In genomic region chr19:23395041-23395721, GRCh38 we compare ENCODE assay signal across 8 cellular contexts. TPM values are rescaled to one million over a fixed set of nuclear protein-coding genes. Genes with fewer than 3 reads are reported as not detected.
DNase-seq lines count a peak whose midpoint lies in the region; ATAC-seq and TF ChIP-seq lines count a peak whose summit lies in the region.

ZNF91 (minus strand) TSS chr19:23395471; CDS start chr19:23395354, 117 bp downstream.

- DNase-seq in AG10803 (ENCODE audit: low read depth) (peak; percentile 95), NCI-H510A treated with DMSO at 0.1 percent for 48 hours (lab: John Stamatoyannopoulos, UW) (peak; percentile 92), dorsolateral prefrontal cortex (peak; percentile 90 to 99 (median 98)), right lobe of liver (peak; percentile 94 to 97 (median 96))
- peak; percentile 95 for DNase-seq in activated CD4-positive, alpha-beta memory T cell treated with anti-CD3 and anti-CD28 coated beads for 36 hours
- peak; percentile 80 to 93 for DNase-seq in stimulated activated CD4-positive, alpha-beta T cell treated with anti-CD3 and anti-CD28 coated beads, Interleukin-4, amount 100 ng/mL, for 4 hours

- H3K27me3 ChIP-seq in dorsolateral prefrontal cortex: no peaks in the 10 kb centered on the region
- H3K27me3 ChIP-seq in right lobe of liver: no peaks in the 10 kb centered on the region

- TF ChIP-seq POLR2A in right lobe of liver (IDR thresholded peaks at IDR 0.05): peak; percentile 93

- no peaks in the 10 kb centered on the region for H3K36me3 ChIP-seq in right lobe of liver

- H3K27ac Mint-ChIP-seq in activated CD4-positive, alpha-beta memory T cell treated with anti-CD3 and anti-CD28 coated beads for 36 hours: peak within 1 kb of the TSS; percentile 97

- peaks cover 30% of the 10 kb centered on the region for H3K4me1 Mint-ChIP-seq in activated CD4-positive, alpha-beta memory T cell treated with anti-CD3 and anti-CD28 coated beads for 36 hours (ENCODE audit: low read depth)

- peaks cover 27% of the 10 kb centered on the region for H3K36me3 Mint-ChIP-seq in activated CD4-positive, alpha-beta memory T cell treated with anti-CD3 and anti-CD28 coated beads for 36 hours

- TF ChIP-seq CTCF in AG10803 (conservative IDR thresholded peaks at IDR 0.05; ENCODE audit: low read length) (no peak), dorsolateral prefrontal cortex (IDR thresholded peaks at IDR 0.05 in 54 of 56, conservative IDR thresholded peaks at IDR 0.05 in 2 of 56; ENCODE audit: low read depth in 1 of 56, partially characterized antibody in 56 of 56) (peak in 13 of 56 donors; percentile 7 to 41 (median 17)), right lobe of liver (IDR thresholded peaks at IDR 0.05) (no peak)

- peak within 1 kb of the TSS; percentile 58 to 98 (median 91) for H3K27ac ChIP-seq in dorsolateral prefrontal cortex
- H3K27ac ChIP-seq in right lobe of liver: peak within 1 kb of the TSS; percentile 84 to 86 (median 85)

- H3K27me3 Mint-ChIP-seq in activated CD4-positive, alpha-beta memory T cell treated with anti-CD3 and anti-CD28 coated beads for 36 hours: no peaks in the 10 kb centered on the region

- peak; percentile 98 for ATAC-seq in GM19023 (IDR thresholded peaks at IDR 0.05; ENCODE audit: unreplicated experiment)
- ATAC-seq in HG03280 (IDR thresholded peaks at IDR 0.05; ENCODE audit: unreplicated experiment): peak; percentile 97
- ATAC-seq in right lobe of liver: peak; percentile 97 to 99 (median 98)

- POLR2A ChIA-PET in activated CD4-positive, alpha-beta memory T cell treated with anti-CD3 and anti-CD28 coated beads for 36 hours (lab: Charles Lee): interaction anchor here (0.9 to 3.2 kb wide), 8 partner anchors 122 to 693 kb away, joined by 4 to 18 read pairs (median 6); partner anchors contain the start of genes ZNF675, ZNF681, ZNF724 and ZNF726

- peaks cover 0 to 28% (median 0%) of the 10 kb centered on the region in 4 donors for H3K4me1 ChIP-seq in right lobe of liver

- CTCF ChIA-PET in activated CD4-positive, alpha-beta memory T cell treated with anti-CD3 and anti-CD28 coated beads for 36 hours (lab: Charles Lee): interaction anchor here (1.1 to 1.9 kb wide), 3 partner anchors 9 to 112 kb away, joined by 4 to 5 read pairs (median 5); no protein-coding TSS in a partner anchor

- no peaks in the 10 kb centered on the region for H3K9me3 ChIP-seq in right lobe of liver

- H3K4me3 Mint-ChIP-seq in activated CD4-positive, alpha-beta memory T cell treated with anti-CD3 and anti-CD28 coated beads for 36 hours: peak within 1 kb of the TSS; percentile 96

- 0% methylated on average over 15 of the region's 32 CpGs for whole genome bisulfite sequencing in right lobe of liver (ENCODE audit: insufficient coverage, low coverage, low lambda C conversion rate, missing lambda C conversion rate)

- H3K4me3 ChIP-seq in AG10803 (ENCODE audit: low read length) (peak within 1 kb of the TSS; percentile 99), dorsolateral prefrontal cortex (peak within 1 kb of the TSS; percentile 59 to 98 (median 88)), right lobe of liver (peak within 1 kb of the TSS; percentile 63 to 87 (median 75))

- intact Hi-C loops in activated CD4-positive, alpha-beta memory T cell treated with anti-CD3 and anti-CD28 coated beads for 36 hours (cut with micrococcal nuclease): loop anchor here (1.0 to 10.0 kb wide), 7 partner anchors 16 to 638 kb away; partner anchors contain the start of genes ZNF675, ZNF681, ZNF724 and ZNF726
- intact Hi-C loops in dorsolateral prefrontal cortex (cut with DNase I): loop anchor here (2.0 to 10.0 kb wide), 3 partner anchors 120 to 292 kb away; partner anchors contain the start of gene ZNF675 (in 2 of the 2)
- intact Hi-C loops in right lobe of liver (cut with DNase I): no loop called here

- no peaks in the 10 kb centered on the region for H3K9me3 Mint-ChIP-seq in activated CD4-positive, alpha-beta memory T cell treated with anti-CD3 and anti-CD28 coated beads for 36 hours

RNA-seq across cellular contexts. Expression of gene ZNF91, which starts in this region (rescaled TPM):
- total RNA-seq in activated CD4-positive, alpha-beta memory T cell treated with anti-CD3 and anti-CD28 coated beads for 36 hours: 10 to 100 TPM; 34.7 to 39.0 TPM
- total RNA-seq in dorsolateral prefrontal cortex (100 to 1,000 TPM in 119 of 120 experiments, 10 to 100 TPM in 1; 86.8 to 280 (median 171) TPM), right lobe of liver (10 to 100 TPM; 14.4 to 21.0 (median 18.3) TPM)

Comparison
In these comparisons a context has a peak if more than half of its experiments do, and no peak if none do; other contexts are left out.
1. Peak in every context shown above with its lines: DNase-seq, ATAC-seq, H3K4me3 ChIP-seq and H3K27ac ChIP-seq.
2. intact Hi-C loops: an anchor here in activated CD4-positive, alpha-beta memory T cell treated with anti-CD3 and anti-CD28 coated beads for 36 hours (1.0 to 10.0 kb wide) and dorsolateral prefrontal cortex (2.0 to 10.0 kb wide); none called in right lobe of liver.